8 cellular contexts compared by ENCODE assay signal in the genomic region with DNA sequence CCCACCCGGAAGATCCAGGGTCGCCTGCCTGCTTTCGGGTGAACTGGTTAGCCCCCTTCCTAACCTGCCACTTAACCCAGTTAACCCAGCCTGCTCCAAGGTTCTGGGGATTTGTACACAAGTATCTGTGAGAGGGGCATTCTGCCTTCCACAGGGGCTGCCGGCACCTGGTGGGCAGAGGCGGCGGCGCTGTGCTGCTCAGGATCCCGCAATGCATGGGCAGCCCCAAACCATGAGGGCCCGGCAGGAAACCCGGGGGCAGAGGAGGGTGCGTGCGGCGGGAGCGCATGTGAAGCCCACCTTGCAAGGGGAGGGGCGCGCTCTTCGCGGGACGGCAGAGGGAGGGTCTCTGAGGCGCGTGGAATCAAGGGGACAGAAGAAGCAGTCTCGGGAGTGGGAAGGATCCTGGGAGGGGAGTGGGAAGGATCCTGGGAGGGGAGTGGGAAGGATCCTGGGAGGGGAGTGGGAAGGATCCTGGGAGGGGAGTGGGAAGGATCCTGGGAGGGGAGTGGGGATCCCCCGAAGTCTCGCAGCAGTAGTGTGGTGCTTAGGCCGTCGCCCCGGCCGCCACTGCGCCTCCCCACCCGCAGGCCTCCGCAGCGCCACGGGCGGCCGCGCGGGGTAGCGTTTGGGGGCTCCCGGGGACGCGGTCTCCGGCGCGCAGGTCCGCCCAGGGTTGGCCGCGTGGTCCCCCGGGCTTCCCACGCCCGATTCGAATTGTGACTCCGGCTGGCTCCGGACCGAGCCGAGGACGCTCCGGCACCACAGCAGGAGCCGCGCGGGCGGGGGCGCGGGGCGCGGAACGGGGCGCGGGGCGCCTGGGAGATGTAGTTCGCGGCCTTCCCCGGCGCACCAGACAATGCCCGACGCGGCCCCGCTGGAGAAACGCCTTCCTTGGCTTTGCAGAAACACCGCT. TPM values are rescaled to one million over a fixed set of nuclear protein-coding genes. Genes with fewer than 3 reads are reported as not detected.
DNase-seq lines count a peak whose midpoint lies in the region; ATAC-seq and TF ChIP-seq lines count a peak whose summit lies in the region.

No MANE protein-coding gene starts in this region.

- CTCF ChIA-PET in activated CD4-positive, alpha-beta T cell treated with anti-CD3 and anti-CD28 coated beads for 36 hours (lab: Charles Lee): interaction anchor here (0.8 to 2.4 kb wide), 6 partner anchors 11 to 74 kb away, joined by 3 to 14 read pairs (median 3); no protein-coding TSS in a partner anchor

- H3K36me3 Mint-ChIP-seq in activated CD4-positive, alpha-beta T cell treated with anti-CD3 and anti-CD28 coated beads for 36 hours (ENCODE audit: low read depth): peaks cover 2% of the 10 kb centered on the region

- peak; percentile 95 for DNase-seq in COLO668 (lab: John Stamatoyannopoulos, UW; ENCODE audit: unreplicated experiment)
- peak; percentile 76 to 87 (median 84) for DNase-seq in NCI-H1417 (lab: John Stamatoyannopoulos, UW)
- peak; percentile 81 for DNase-seq in activated CD4-positive, alpha-beta T cell treated with anti-CD3 and anti-CD28 coated beads for 36 hours
- DNase-seq in coronary artery (ENCODE audit: low spot score): peak; percentile 83
- peak; percentile 67 for DNase-seq in left lobe of liver (ENCODE audit: low spot score)
- DNase-seq in stimulated activated CD4-positive, alpha-beta T cell treated with anti-CD3 and anti-CD28 coated beads, Interleukin-1b, Interleukin-23, amount 100 ng/mL, for 24 hours (ENCODE audit: low read depth in 4 of 4, low spot score in 1 of 4): peak; percentile 35 to 67 (median 57)

- H3K4me3 Mint-ChIP-seq in activated CD4-positive, alpha-beta T cell treated with anti-CD3 and anti-CD28 coated beads for 36 hours: peak overlapping the region; percentile 61

- peaks cover 11% of the 10 kb centered on the region for H3K4me1 Mint-ChIP-seq in activated CD4-positive, alpha-beta T cell treated with anti-CD3 and anti-CD28 coated beads for 36 hours

- no peaks in the 10 kb centered on the region for H3K9me3 Mint-ChIP-seq in activated CD4-positive, alpha-beta T cell treated with anti-CD3 and anti-CD28 coated beads for 36 hours (ENCODE audit: low read depth)

- peak overlapping the region; percentile 78 for H3K4me3 ChIP-seq in coronary artery

- peak overlapping the region; percentile 55 to 76 for H3K27ac ChIP-seq in coronary artery

- peak; percentile 63 for ATAC-seq in GM21529 (IDR thresholded peaks at IDR 0.05; ENCODE audit: unreplicated experiment)
- peak; percentile 85 for ATAC-seq in activated CD4-positive, alpha-beta T cell treated with anti-CD3 and anti-CD28 coated beads for 36 hours
- peak; percentile 60 for ATAC-seq in left lobe of liver
- no peak for ATAC-seq in HG02884 (IDR thresholded peaks at IDR 0.05; ENCODE audit: unreplicated experiment)

- no peak overlapping the region for H3K27ac Mint-ChIP-seq in activated CD4-positive, alpha-beta T cell treated with anti-CD3 and anti-CD28 coated beads for 36 hours

- peak; percentile 77 for TF ChIP-seq CTCF in coronary artery (IDR thresholded peaks at IDR 0.05)

- peaks cover 17% of the 10 kb centered on the region for H3K27me3 Mint-ChIP-seq in activated CD4-positive, alpha-beta T cell treated with anti-CD3 and anti-CD28 coated beads for 36 hours

- POLR2A ChIA-PET in activated CD4-positive, alpha-beta T cell treated with anti-CD3 and anti-CD28 coated beads for 36 hours (lab: Charles Lee): no interaction called here

- intact Hi-C loops in activated CD4-positive, alpha-beta T cell treated with anti-CD3 and anti-CD28 coated beads for 36 hours (cut with DNase I, micrococcal nuclease): loop anchor here (1.0 to 5.0 kb wide), 6 partner anchors 16 to 322 kb away; partner anchors contain the start of genes BRF1 (in 1 of the 2) and TEX22 (in 1 of the 2)

RNA-seq across cellular contexts. Expression of gene MTA1, which starts 4.9 kb away (rescaled TPM):
- 100 to 1,000 TPM; 136 to 152 TPM for total RNA-seq in activated CD4-positive, alpha-beta T cell treated with anti-CD3 and anti-CD28 coated beads for 36 hours
- total RNA-seq in left lobe of liver: 39.2 TPM

RNA-seq across cellular contexts. Expression of gene TEX22, which starts 16.4 kb away (rescaled TPM):
- total RNA-seq in activated CD4-positive, alpha-beta T cell treated with anti-CD3 and anti-CD28 coated beads for 36 hours: 1 to 10 TPM; 1.4 to 2.4 TPM
- 1.3 TPM for total RNA-seq in left lobe of liver

RNA-seq across cellular contexts. Expression of gene CRIP2, which starts 59.9 kb away (rescaled TPM):
- 1 to 10 TPM; 1.1 to 1.2 TPM for total RNA-seq in activated CD4-positive, alpha-beta T cell treated with anti-CD3 and anti-CD28 coated beads for 36 hours
- 23.8 TPM for total RNA-seq in left lobe of liver

Comparison
In these comparisons a context has a peak if more than half of its experiments do, and no peak if none do; other contexts are left out.
1. RNA of gene CRIP2, which starts 59.9 kb away (total RNA-seq): 23.8 TPM in left lobe of liver (single experiment); 1.1 to 1.2 TPM in activated CD4-positive, alpha-beta T cell treated with anti-CD3 and anti-CD28 coated beads for 36 hours; every median in the first group is over 10 times any median in the second.
2. Peak in every context shown above with its lines, with median percentiles within 50 percentile points of each other: DNase-seq.